In the genomic region with DNA sequence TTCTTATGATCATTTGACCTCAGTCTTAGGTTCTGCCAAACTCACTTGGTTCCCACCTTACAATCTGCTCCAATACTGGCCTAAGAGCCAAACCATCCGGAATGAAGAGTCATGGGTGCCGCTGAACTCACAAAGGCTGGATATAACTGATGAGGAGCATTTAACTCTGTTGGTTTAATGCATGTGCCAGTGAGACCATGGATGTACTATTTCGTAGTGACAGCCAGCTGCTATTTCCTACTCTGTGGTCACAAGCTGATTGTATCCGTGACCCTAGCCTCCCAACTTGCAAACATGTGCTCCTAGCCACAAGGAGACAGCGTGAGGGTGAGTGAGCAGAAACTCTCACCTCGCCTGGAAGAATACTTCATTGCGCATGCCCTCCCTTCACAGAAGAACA, we compare ENCODE assay signal across 10 cellular contexts.
A peak's percentile ranks its signal among the peaks of the same experiment; 100 is the strongest.
DNase-seq lines count a peak whose midpoint lies in the region; ATAC-seq and TF ChIP-seq lines count a peak whose summit lies in the region.
"Had no signal": no experiment of that assay in that cellular context is flagged by ENCODE, and none has a peak within 500 bp of the region (broad histone marks: within the 10 kb centered on the region; RNA-seq: fewer than 3 reads in every experiment).

No MANE protein-coding gene starts in this region.

- TF ChIP-seq CTCF in cardiac muscle cell (IDR thresholded peaks at IDR 0.05; ENCODE audit: low read depth, low read length), result no peak
- TF ChIP-seq CTCF in transverse colon (IDR thresholded peaks at IDR 0.05), result no peak
- no peak for TF ChIP-seq CTCF in GM20000 (IDR thresholded peaks at IDR 0.05; ENCODE audit: extremely low read depth, missing control alignments)

- TF ChIP-seq EP300 in transverse colon (IDR thresholded peaks at IDR 0.05; ENCODE audit: low read depth), result no peak

- peak in 1 of 2 donors; percentile 55 for DNase-seq in cardiac muscle cell (ENCODE audit: low read depth in 1 of 2, low spot score in 1 of 2)
- DNase-seq in Right ventricle myocardium superior, result no peak
- peak; percentile 83 for DNase-seq in SK-MEL-5 (ENCODE audit: low read depth, low spot score)
- peak; percentile 44 for DNase-seq in inferior parietal cortex (ENCODE audit: extremely low spot score)
- no peak for DNase-seq in transverse colon
- DNase-seq in activated CD4-positive, alpha-beta T cell treated with anti-CD3 and anti-CD28 coated beads, Interleukin-2, amount 50 U/mL, for 4 hours, result no peak
- no peak for DNase-seq in GM20000 (ENCODE audit: low spot score)
- DNase-seq: WERI-Rb-1 had no signal

- 76 to 100% methylated on average over 1 to 7 of the region's 7 CpGs for WGBS in transverse colon (ENCODE audit: low coverage in 1 of 2), 2 donors

- no peak for TF ChIP-seq POLR2A in transverse colon (IDR thresholded peaks at IDR 0.05)

- in situ Hi-C loops in SK-MEL-5 (cut with HindIII; ENCODE audit: low pct_unique_long_range_greater_than_20kb, low sequenced_read_pairs) (loop anchor here (10.0 kb wide), 1 partner anchor 252 kb away; no protein-coding TSS in a partner anchor), transverse colon (cut with MboI; ENCODE audit: low pct_ligation_motif_present in 1 of 4, low pct_unique_long_range_greater_than_20kb in 1 of 4, low sequenced_read_pairs in 3 of 4) (no loop called here)

- no peaks in the 10 kb centered on the region for H3K9me3 ChIP-seq in cardiac muscle cell (ENCODE audit: low read depth)
- no peaks in the 10 kb centered on the region for H3K9me3 ChIP-seq in transverse colon

- H3K36me3 ChIP-seq in cardiac muscle cell (peaks cover 7% of the 10 kb centered on the region), transverse colon (no peaks in the 10 kb centered on the region)
- H3K36me3 ChIP-seq: WERI-Rb-1 had no signal

- H3K4me3 ChIP-seq in cardiac muscle cell, result no peak overlapping the region
- no peak overlapping the region for H3K4me3 ChIP-seq in transverse colon

- H3K27me3 ChIP-seq in cardiac muscle cell (no peaks in the 10 kb centered on the region), transverse colon (no peaks in the 10 kb centered on the region)

- H3K27ac ChIP-seq in cardiac muscle cell, result peak overlapping the region; percentile 33
- H3K27ac ChIP-seq in transverse colon, result peak overlapping the region; percentile 2 to 23 (median 10)
- H3K27ac ChIP-seq: epithelial cell of prostate, WERI-Rb-1 had no signal

- intact Hi-C loops in Right ventricle myocardium superior (cut with DNase I) (no loop called here), transverse colon (cut with DNase I; ENCODE audit: low total_unique reads) (loop anchor here (10.0 kb wide), 1 partner anchor 342 kb away; no protein-coding TSS in a partner anchor)

- peaks cover 9% of the 10 kb centered on the region for H3K4me1 ChIP-seq in cardiac muscle cell (ENCODE audit: low read depth)
- peaks cover 0 to 13% (median 4%) of the 10 kb centered on the region in 4 donors for H3K4me1 ChIP-seq in transverse colon

- no peak for ATAC-seq in Right ventricle myocardium superior (ENCODE audit: poor library complexity)
- ATAC-seq in HG03159 (IDR thresholded peaks at IDR 0.05; ENCODE audit: unreplicated experiment), result no peak

Comparison
In these comparisons a context has a peak if more than half of its experiments do, and no peak if none do; other contexts are left out.
1. DNase-seq: peak in SK-MEL-5 (single experiment) and inferior parietal cortex (single experiment); none in Right ventricle myocardium superior (single experiment), transverse colon (single experiment), activated CD4-positive, alpha-beta T cell treated with anti-CD3 and anti-CD28 coated beads, Interleukin-2, amount 50 U/mL, for 4 hours (0 of 2) and GM20000 (single experiment).